In the genomic region with DNA sequence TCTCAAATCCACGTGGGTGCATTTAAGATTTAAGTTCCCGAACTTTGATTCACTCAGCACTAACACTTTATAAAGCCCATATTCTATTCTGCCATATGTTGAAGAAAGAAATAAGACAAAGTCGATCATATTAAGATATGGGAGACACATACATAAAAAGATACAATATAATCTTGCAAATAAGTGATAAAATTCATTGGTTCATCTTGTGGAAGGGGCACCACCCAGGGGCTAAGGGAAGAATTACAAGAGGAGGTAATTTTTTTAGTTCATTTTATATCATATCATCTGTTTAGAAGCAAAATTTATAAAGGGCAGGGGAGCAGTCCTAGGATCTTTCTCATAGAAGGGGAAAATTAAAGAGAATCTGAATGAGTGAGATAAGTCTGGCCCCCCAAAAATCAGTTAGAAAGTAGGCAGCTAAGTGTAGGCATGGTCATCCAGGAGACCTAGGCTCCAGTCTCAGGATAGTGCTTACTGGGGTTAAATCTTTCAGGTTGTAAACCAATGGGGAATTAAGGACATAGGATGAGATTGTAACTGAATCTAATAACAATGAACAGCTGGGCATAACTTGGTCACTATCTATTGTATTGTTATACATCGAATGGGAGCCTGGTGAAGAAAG, we compare ENCODE assay signal across 8 cellular contexts.
DNase-seq lines count a peak whose midpoint lies in the region; ATAC-seq, FAIRE-seq and TF ChIP-seq lines count a peak whose summit lies in the region.

No MANE protein-coding gene starts in this region.

- H3K27ac Mint-ChIP-seq in activated naive CD4-positive, alpha-beta T cell treated with anti-CD3 and anti-CD28 coated beads for 36 hours: no peak overlapping the region

- TF ChIP-seq CTCF in OCI-LY3 (IDR thresholded peaks at IDR 0.05; ENCODE audit: low read depth, low read length): peak; percentile 48
- peak; percentile 27 to 32 for TF ChIP-seq CTCF in endothelial cell of umbilical vein (IDR thresholded peaks at IDR 0.05; ENCODE audit: extremely low read depth in 1 of 2, insufficient read depth in 1 of 2, low read depth in 1 of 2, low read length in 2 of 2)
- TF ChIP-seq CTCF in smooth muscle cell (IDR thresholded peaks at IDR 0.05; ENCODE audit: borderline replicate concordance, insufficient read depth, poor library complexity, severe bottlenecking): peak; percentile 52

- peak; percentile 28 for DNase-seq in activated naive CD4-positive, alpha-beta T cell treated with anti-CD3 and anti-CD28 coated beads for 36 hours
- DNase-seq in activated naive CD4-positive, alpha-beta T cell treated with Interleukin-2 at 50 U/mL for 16 hours: no peak
- DNase-seq in endothelial cell of umbilical vein (ENCODE audit: low read depth, low spot score): peak; percentile 31
- DNase-seq in smooth muscle cell (lab: John Stamatoyannopoulos, UW; ENCODE audit: unreplicated experiment): no peak
- DNase-seq in mucosa of gallbladder (ENCODE audit: low spot score): no peak

- peaks cover 2% of the 10 kb centered on the region for H3K9me3 Mint-ChIP-seq in activated naive CD4-positive, alpha-beta T cell treated with anti-CD3 and anti-CD28 coated beads for 36 hours

- H2AFZ ChIP-seq in OCI-LY3 (ENCODE audit: low read depth, low read length): no peak overlapping the region
- H2AFZ ChIP-seq in endothelial cell of umbilical vein (ENCODE audit: low read depth, low read length): no peak overlapping the region
- no peak overlapping the region for H2AFZ ChIP-seq in smooth muscle cell (ENCODE audit: low read depth)

- H3K27me3 Mint-ChIP-seq in activated naive CD4-positive, alpha-beta T cell treated with anti-CD3 and anti-CD28 coated beads for 36 hours (ENCODE audit: low read depth): no peaks in the 10 kb centered on the region

- no peaks in the 10 kb centered on the region for H3K36me3 ChIP-seq in OCI-LY3 (replicated peaks; ENCODE audit: low read depth, low read length)
- no peaks in the 10 kb centered on the region for H3K36me3 ChIP-seq in endothelial cell of umbilical vein (ENCODE audit: control insufficient read depth in 2 of 2, extremely low read depth in 1 of 2, insufficient read depth in 2 of 2, low read length in 2 of 2)
- no peaks in the 10 kb centered on the region for H3K36me3 ChIP-seq in smooth muscle cell (ENCODE audit: low read depth)

- dilution Hi-C loops in endothelial cell of umbilical vein (cut with MboI; ENCODE audit: extremely low pct_ligation_motif_present, low sequenced_read_pairs): no loop called here

- ATAC-seq in GM21390 (IDR thresholded peaks at IDR 0.05; ENCODE audit: unreplicated experiment): no peak
- ATAC-seq in GM19395 (IDR thresholded peaks at IDR 0.05; ENCODE audit: unreplicated experiment): no peak

- H4K20me1 ChIP-seq in OCI-LY3 (ENCODE audit: insufficient read depth, low read length): no peaks in the 10 kb centered on the region
- no peaks in the 10 kb centered on the region for H4K20me1 ChIP-seq in endothelial cell of umbilical vein (replicated peaks; ENCODE audit: control insufficient read depth, extremely low read depth, insufficient read depth, low read length)
- no peaks in the 10 kb centered on the region for H4K20me1 ChIP-seq in smooth muscle cell (ENCODE audit: low read depth)

- no peaks in the 10 kb centered on the region for H3K4me1 Mint-ChIP-seq in activated naive CD4-positive, alpha-beta T cell treated with anti-CD3 and anti-CD28 coated beads for 36 hours (ENCODE audit: low read depth)

- no peaks in the 10 kb centered on the region for H3K27me3 ChIP-seq in OCI-LY3 (ENCODE audit: low read depth, low read length)
- H3K27me3 ChIP-seq in endothelial cell of umbilical vein (ENCODE audit: control insufficient read depth in 2 of 2, insufficient read depth in 2 of 2, low read length in 2 of 2): peaks cover 0 to 2% of the 10 kb centered on the region in 2 experiments
- no peaks in the 10 kb centered on the region for H3K27me3 ChIP-seq in smooth muscle cell (ENCODE audit: low read depth)

- CTCF ChIA-PET in activated naive CD4-positive, alpha-beta T cell treated with anti-CD3 and anti-CD28 coated beads for 36 hours (lab: Charles Lee): no interaction called here
- CTCF ChIA-PET in endothelial cell of umbilical vein (lab: Charles Lee): interaction anchor here (0.6 to 1.6 kb wide), 6 partner anchors 12 to 1896 kb away, joined by 3 to 6 read pairs (median 4); no protein-coding TSS in a partner anchor

- H3K36me3 Mint-ChIP-seq in activated naive CD4-positive, alpha-beta T cell treated with anti-CD3 and anti-CD28 coated beads for 36 hours (ENCODE audit: low read depth): peaks cover 15% of the 10 kb centered on the region

- H3K9me3 ChIP-seq in OCI-LY3 (ENCODE audit: insufficient read depth, low read length): no peaks in the 10 kb centered on the region
- no peaks in the 10 kb centered on the region for H3K9me3 ChIP-seq in endothelial cell of umbilical vein (replicated peaks; ENCODE audit: control insufficient read depth, insufficient read depth, low read length)
- H3K9me3 ChIP-seq in smooth muscle cell (replicated peaks; ENCODE audit: low read depth): no peaks in the 10 kb centered on the region

- POLR2A ChIA-PET in endothelial cell of umbilical vein (lab: Charles Lee): interaction anchor here (0.6 kb wide), 1 partner anchor 233 kb away, joined by 4 read pairs; no protein-coding TSS in a partner anchor

- no peak overlapping the region for H3K4me3 Mint-ChIP-seq in activated naive CD4-positive, alpha-beta T cell treated with anti-CD3 and anti-CD28 coated beads for 36 hours

- no peak for TF ChIP-seq POLR2A in endothelial cell of umbilical vein (IDR thresholded peaks at IDR 0.05; ENCODE audit: low read depth, low read length)

- H3K79me2 ChIP-seq in OCI-LY3 (ENCODE audit: low read length) (no peaks in the 10 kb centered on the region), endothelial cell of umbilical vein (ENCODE audit: control insufficient read depth, insufficient read depth, low read length) (no peaks in the 10 kb centered on the region), smooth muscle cell (ENCODE audit: low read depth) (no peaks in the 10 kb centered on the region)

- no peaks in the 10 kb centered on the region for H3K4me1 ChIP-seq in OCI-LY3 (ENCODE audit: low read length)
- no peaks in the 10 kb centered on the region for H3K4me1 ChIP-seq in endothelial cell of umbilical vein (ENCODE audit: control insufficient read depth, extremely low read depth, insufficient read depth, low read length)
- no peaks in the 10 kb centered on the region for H3K4me1 ChIP-seq in smooth muscle cell (ENCODE audit: low read depth)

- H3K4me3 ChIP-seq in OCI-LY3 (ENCODE audit: low read length) (no peak overlapping the region), endothelial cell of umbilical vein (replicated peaks in 1 of 3; ENCODE audit: insufficient read depth in 1 of 3, low read depth in 1 of 3, low read length in 3 of 3) (no peak overlapping the region), smooth muscle cell (no peak overlapping the region)

- H3F3A ChIP-seq in smooth muscle cell (ENCODE audit: low read depth): no peaks in the 10 kb centered on the region

- peak; percentile 70 for FAIRE-seq in endothelial cell of umbilical vein (lab: Jason Lieb, UNC)

- no peaks in the 10 kb centered on the region for H3K9me1 ChIP-seq in endothelial cell of umbilical vein (replicated peaks; ENCODE audit: control insufficient read depth, extremely low read depth, insufficient read depth, low read length)

- no TSS peak for BruUV-seq in endothelial cell of umbilical vein (replicated peaks; lab: Mats Ljungman, UMichigan)

- 77% methylated on average over 4 of the region's 4 CpGs for WGBS in smooth muscle cell (ENCODE audit: low lambda C conversion rate)

- H3K9ac ChIP-seq in OCI-LY3 (ENCODE audit: low read length) (no peak overlapping the region), endothelial cell of umbilical vein (replicated peaks; ENCODE audit: extremely low read depth, insufficient read depth, low read length) (no peak overlapping the region), smooth muscle cell (ENCODE audit: low read depth) (no peak overlapping the region)

- H3K4me2 ChIP-seq in OCI-LY3 (ENCODE audit: low read length): no peak overlapping the region
- H3K4me2 ChIP-seq in endothelial cell of umbilical vein (ENCODE audit: insufficient read depth, low read length): no peak overlapping the region
- no peak overlapping the region for H3K4me2 ChIP-seq in smooth muscle cell

- H3K27ac ChIP-seq in OCI-LY3 (ENCODE audit: low read length) (no peak overlapping the region), endothelial cell of umbilical vein (ENCODE audit: insufficient read depth, low read depth, low read length) (no peak overlapping the region), smooth muscle cell (ENCODE audit: low read depth) (no peak overlapping the region)

- intact Hi-C loops in activated naive CD4-positive, alpha-beta T cell treated with anti-CD3 and anti-CD28 coated beads for 36 hours (cut with micrococcal nuclease): no loop called here
- intact Hi-C loops in endothelial cell of umbilical vein (cut with micrococcal nuclease): loop anchor here (1.0 kb wide), 2 partner anchors 120 to 149 kb away; no protein-coding TSS in a partner anchor

TF ChIP-seq in endothelial cell of umbilical vein, 7 proteins besides CTCF, POLR2A, EP300 and RAD21:
- no peak for TF ChIP-seq MYC (IDR thresholded peaks at IDR 0.05; ENCODE audit: low read depth, low read length)
- TF ChIP-seq POLR2AphosphoS5 (IDR thresholded peaks at IDR 0.05; ENCODE audit: insufficient read depth, low read depth, low read length): no peak
- TF ChIP-seq FOS (IDR thresholded peaks at IDR 0.05; ENCODE audit: borderline replicate concordance, insufficient read depth, low read length): no peak
- TF ChIP-seq JUN (IDR thresholded peaks at IDR 0.05; ENCODE audit: borderline replicate concordance, insufficient read depth, insufficient read length, low read depth): no peak
- no peak for TF ChIP-seq EZH2 (IDR thresholded peaks at IDR 0.05; ENCODE audit: borderline replicate concordance, low read depth, low read length, severe bottlenecking)
- TF ChIP-seq GATA2 (IDR thresholded peaks at IDR 0.05; ENCODE audit: insufficient read depth, insufficient read length, low read depth, low read length): no peak
- no peak for TF ChIP-seq MAX (IDR thresholded peaks at IDR 0.05; ENCODE audit: insufficient read depth, insufficient read length)

Comparison
In these comparisons a context has a peak if more than half of its experiments do, and no peak if none do; other contexts are left out.
1. DNase-seq: peak in activated naive CD4-positive, alpha-beta T cell treated with anti-CD3 and anti-CD28 coated beads for 36 hours (single experiment) and endothelial cell of umbilical vein (single experiment); none in activated naive CD4-positive, alpha-beta T cell treated with Interleukin-2 at 50 U/mL for 16 hours (single experiment), smooth muscle cell (single experiment) and mucosa of gallbladder (single experiment).
2. Peak in every context shown above with its lines, with median percentiles within 50 percentile points of each other: CTCF ChIP-seq.